ENCODE assay signal across 20 cellular contexts in genomic region chr2:121001641-121002040, GRCh38.
DNase-seq lines count a peak whose midpoint lies in the region; ATAC-seq and TF ChIP-seq lines count a peak whose summit lies in the region.
"Had no signal": no experiment of that assay in that cellular context is flagged by ENCODE, and none has a peak within 500 bp of the region (broad histone marks: within the 10 kb centered on the region; RNA-seq: fewer than 3 reads in every experiment).

No MANE protein-coding gene starts in this region.

- no peak overlapping the region for H3K4me3 ChIP-seq in right atrium auricular region
- H3K4me3 ChIP-seq in left ventricle myocardium inferior = no peak overlapping the region
- no peak overlapping the region for H3K4me3 ChIP-seq in lung
- H3K4me3 ChIP-seq: A549; BLaER1 treated with 17β-estradiol and CSF1 and Interleukin-3, amounts not matched to agents 10 nM and 100 nM had no signal

- ATAC-seq in lung (ENCODE audit: insufficient read depth, low FRiP score) = no peak
- no peak for ATAC-seq in stimulated activated naive CD8-positive, alpha-beta T cell treated with anti-CD3 and anti-CD28 coated beads, Interleukin-15, Interleukin-2, amounts not matched to agents 100 U/mL and 50 U/mL, for 24 hours
- ATAC-seq: A549 had no signal

- no peaks in the 10 kb centered on the region for H3K27me3 ChIP-seq in right atrium auricular region
- H3K27me3 ChIP-seq in left ventricle myocardium inferior (ENCODE audit: low read depth) = peaks cover 26% of the 10 kb centered on the region
- H3K27me3 ChIP-seq in lung (ENCODE audit: control insufficient read depth, insufficient read depth) = no peaks in the 10 kb centered on the region
- H3K27me3 ChIP-seq: BE2C; BLaER1 treated with 17β-estradiol and CSF1 and Interleukin-3, amounts not matched to agents 10 nM and 100 nM had no signal

- H3K4me1 ChIP-seq in right atrium auricular region (no peaks in the 10 kb centered on the region), left ventricle myocardium inferior (no peaks in the 10 kb centered on the region), lung (ENCODE audit: control insufficient read depth in 2 of 2, insufficient read depth in 2 of 2, low read length in 2 of 2) (no peaks in the 10 kb centered on the region)
- H3K4me1 ChIP-seq: A549, BE2C had no signal

- H3K36me3 ChIP-seq in right atrium auricular region = no peaks in the 10 kb centered on the region
- no peaks in the 10 kb centered on the region for H3K36me3 ChIP-seq in left ventricle myocardium inferior
- no peaks in the 10 kb centered on the region for H3K36me3 ChIP-seq in lung (ENCODE audit: control insufficient read depth in 2 of 2, insufficient read depth in 2 of 2, low read length in 2 of 2)
- H3K36me3 ChIP-seq: BE2C; BLaER1 treated with 17β-estradiol and CSF1 and Interleukin-3, amounts not matched to agents 10 nM and 100 nM had no signal

- DNase-seq in DMS79 (lab: John Stamatoyannopoulos, UW) = peak; percentile 11
- DNase-seq in DMS79 treated with DMSO at 0.1 percent for 48 hours (lab: John Stamatoyannopoulos, UW) = no peak
- DNase-seq in right atrium auricular region (ENCODE audit: low spot score) = peak; percentile 21
- DNase-seq in left ventricle myocardium inferior = no peak
- peak; percentile 16 for DNase-seq in lung (ENCODE audit: low spot score)
- no peak for DNase-seq in central memory CD4-positive, alpha-beta T cell
- DNase-seq in stimulated activated naive CD8-positive, alpha-beta T cell treated with anti-CD3 and anti-CD28 coated beads, Interleukin-15, Interleukin-2, amounts not matched to agents 100 U/mL and 50 U/mL, for 24 hours = no peak
- DNase-seq: 8988T; ACHN; AML-193; BE2C; CD4-positive, alpha-beta T cell; CD8-positive, alpha-beta memory T cell; DMS153; GF-D8; GOT3; H7; HCEC 1CT had no signal

- TF ChIP-seq CTCF in right atrium auricular region (IDR thresholded peaks at IDR 0.05) (no peak), left ventricle myocardium inferior (IDR thresholded peaks at IDR 0.05; ENCODE audit: borderline replicate concordance) (no peak), lung (IDR thresholded peaks at IDR 0.05; ENCODE audit: control extremely low read depth, extremely low read depth) (no peak)

- H3K27ac ChIP-seq in right atrium auricular region (no peak overlapping the region), left ventricle myocardium inferior (replicated peaks) (no peak overlapping the region), lung (ENCODE audit: low read depth in 1 of 2, low read length in 1 of 2) (no peak overlapping the region)
- H3K27ac ChIP-seq: A549; BLaER1 treated with 17β-estradiol and CSF1 and Interleukin-3, amounts not matched to agents 10 nM and 100 nM had no signal

- intact Hi-C loops in left ventricle myocardium inferior (cut with micrococcal nuclease) = no loop called here

- H3K9me3 ChIP-seq in right atrium auricular region (no peaks in the 10 kb centered on the region), left ventricle myocardium inferior (replicated peaks) (no peaks in the 10 kb centered on the region), lung (ENCODE audit: control insufficient read depth in 2 of 2, insufficient read depth in 1 of 2, low read length in 1 of 2) (peaks cover 0 to 2% of the 10 kb centered on the region in 2 donors)
- H3K9me3 ChIP-seq: A549, BE2C had no signal

Comparison
In these comparisons a context has a peak if more than half of its experiments do, and no peak if none do; other contexts are left out.
1. DNase-seq: peak in DMS79 (single experiment), right atrium auricular region (single experiment) and lung (single experiment); none in DMS79 treated with DMSO at 0.1 percent for 48 hours (single experiment), left ventricle myocardium inferior (single experiment), central memory CD4-positive, alpha-beta T cell (single experiment) and stimulated activated naive CD8-positive, alpha-beta T cell treated with anti-CD3 and anti-CD28 coated beads, Interleukin-15, Interleukin-2, amounts not matched to agents 100 U/mL and 50 U/mL, for 24 hours (single experiment).